Comparison of ENCODE assay signal across 30 cellular contexts in genomic region chr12:32240210-32240609, GRCh38.
DNase-seq lines count a peak whose midpoint lies in the region; FAIRE-seq and TF ChIP-seq lines count a peak whose summit lies in the region.
"Had no signal": no experiment of that assay in that cellular context is flagged by ENCODE, and none has a peak within 500 bp of the region (broad histone marks: within the 10 kb centered on the region; RNA-seq: fewer than 3 reads in every experiment).

No MANE protein-coding gene starts in this region.

- no peak overlapping the region for H3K9ac ChIP-seq in endothelial cell of umbilical vein (replicated peaks; ENCODE audit: extremely low read depth, insufficient read depth, low read length)
- no peak overlapping the region for H3K9ac ChIP-seq in Karpas-422 (ENCODE audit: low read length)

- no peak for TF ChIP-seq CTCF in HEK293 (tag by site-specific recombination; IDR thresholded peaks at IDR 0.05)
- no peak for TF ChIP-seq CTCF in endothelial cell of umbilical vein (IDR thresholded peaks at IDR 0.05; ENCODE audit: extremely low read depth in 1 of 2, insufficient read depth in 1 of 2, low read depth in 1 of 2, low read length in 2 of 2)

- intact Hi-C loops in endothelial cell of umbilical vein (cut with micrococcal nuclease): no loop called here

- H3K9me3 ChIP-seq in HEK293 (ENCODE audit: control insufficient read depth, insufficient read depth, low read depth, low read length): no peaks in the 10 kb centered on the region
- no peaks in the 10 kb centered on the region for H3K9me3 ChIP-seq in endothelial cell of umbilical vein (replicated peaks; ENCODE audit: control insufficient read depth, insufficient read depth, low read length)
- no peaks in the 10 kb centered on the region; the same call in 1 of the 2 replicates for H3K9me3 ChIP-seq in Karpas-422 (ENCODE audit: low read length)
- H3K9me3 ChIP-seq: colonic mucosa, mucosa of descending colon had no signal

- no peak overlapping the region for H3K4me3 Mint-ChIP-seq in activated CD4-positive, alpha-beta memory T cell treated with anti-CD3 and anti-CD28 coated beads, Interleukin-2, amount 10 ng/mL, durations not matched to agents 7 days and 5 days
- H3K4me3 Mint-ChIP-seq: activated CD4-positive, alpha-beta T cell treated with anti-CD3 and anti-CD28 coated beads, Interleukin-2, amount 10 ng/mL, durations not matched to agents 24 days and 14 days; activated naive CD8-positive, alpha-beta T cell; CD8-positive, alpha-beta memory T cell; natural killer cell had no signal

- H3K4me1 ChIP-seq in HEK293 (ENCODE audit: control insufficient read depth, insufficient read depth, low read length) (no peaks in the 10 kb centered on the region), endothelial cell of umbilical vein (ENCODE audit: control insufficient read depth, extremely low read depth, insufficient read depth, low read length) (peaks cover 16% of the 10 kb centered on the region), Karpas-422 (ENCODE audit: low read length) (peaks cover 8% of the 10 kb centered on the region; the same call in 1 of the 2 replicates)
- H3K4me1 ChIP-seq: colonic mucosa, heart left ventricle, lower lobe of right lung, sigmoid colon, tibial artery had no signal

- CTCF ChIA-PET in HEK293 (lab: Yijun Ruan, JAX) (interaction anchor here (0.6 kb wide), 1 partner anchor 65 kb away, joined by 3 read pairs; no protein-coding TSS in a partner anchor), endothelial cell of umbilical vein (lab: Charles Lee) (interaction anchor here (0.7 to 2.0 kb wide), 3 partner anchors 12 to 24 kb away, joined by 3 to 5 read pairs (median 3); no protein-coding TSS in a partner anchor)
- CTCF ChIA-PET in activated CD4-positive, alpha-beta memory T cell treated with anti-CD3 and anti-CD28 coated beads, Interleukin-2, amount 10 ng/mL, durations not matched to agents 7 days and 5 days (lab: Charles Lee): no interaction called here

- no peaks in the 10 kb centered on the region for H3K27me3 ChIP-seq in endothelial cell of umbilical vein (ENCODE audit: control insufficient read depth in 2 of 2, insufficient read depth in 2 of 2, low read length in 2 of 2)
- no peaks in the 10 kb centered on the region for H3K27me3 ChIP-seq in Karpas-422 (ENCODE audit: low read length)
- H3K27me3 ChIP-seq: cardiac muscle cell, colonic mucosa, heart left ventricle, sigmoid colon, tibial artery had no signal

- H3K79me2 ChIP-seq in endothelial cell of umbilical vein (ENCODE audit: control insufficient read depth, insufficient read depth, low read length) (no peaks in the 10 kb centered on the region), Karpas-422 (ENCODE audit: low read length) (peaks cover 46% of the 10 kb centered on the region)

- peaks cover 8% of the 10 kb centered on the region for H3K9me3 Mint-ChIP-seq in activated CD4-positive, alpha-beta memory T cell treated with anti-CD3 and anti-CD28 coated beads, Interleukin-2, amount 10 ng/mL, durations not matched to agents 7 days and 5 days
- H3K9me3 Mint-ChIP-seq: natural killer cell had no signal

- H3K4me1 Mint-ChIP-seq in activated CD4-positive, alpha-beta memory T cell treated with anti-CD3 and anti-CD28 coated beads, Interleukin-2, amount 10 ng/mL, durations not matched to agents 7 days and 5 days: no peaks in the 10 kb centered on the region
- H3K4me1 Mint-ChIP-seq: activated CD4-positive, alpha-beta T cell treated with anti-CD3 and anti-CD28 coated beads, Interleukin-2, amount 10 ng/mL, durations not matched to agents 24 days and 14 days; CD8-positive, alpha-beta memory T cell; natural killer cell had no signal

- H3K4me3 ChIP-seq in HEK293 (ENCODE audit: low read depth, low read length) (no peak overlapping the region), endothelial cell of umbilical vein (replicated peaks in 1 of 3; ENCODE audit: insufficient read depth in 1 of 3, low read depth in 1 of 3, low read length in 3 of 3) (no peak overlapping the region), skeletal muscle cell (ENCODE audit: low read depth, low read length) (no peak overlapping the region), Karpas-422 (ENCODE audit: low read length) (no peak overlapping the region)
- H3K4me3 ChIP-seq: cardiac muscle cell, colonic mucosa, heart left ventricle, K562, lower lobe of right lung, mucosa of descending colon, sigmoid colon, tibial artery had no signal

- H3K27ac ChIP-seq in HEK293 (ENCODE audit: extremely low read depth, low read depth, low read length): no peak overlapping the region
- H3K27ac ChIP-seq in endothelial cell of umbilical vein (ENCODE audit: insufficient read depth, low read depth, low read length): peak overlapping the region; percentile 65
- H3K27ac ChIP-seq in Karpas-422 (ENCODE audit: low read length): no peak overlapping the region
- H3K27ac ChIP-seq: cardiac muscle cell, colonic mucosa, heart left ventricle, lower lobe of right lung, sigmoid colon, tibial artery, VCaP had no signal

- H3K27me3 Mint-ChIP-seq in activated CD4-positive, alpha-beta memory T cell treated with anti-CD3 and anti-CD28 coated beads, Interleukin-2, amount 10 ng/mL, durations not matched to agents 7 days and 5 days: no peaks in the 10 kb centered on the region
- H3K27me3 Mint-ChIP-seq: activated CD4-positive, alpha-beta T cell treated with anti-CD3 and anti-CD28 coated beads, Interleukin-2, amount 10 ng/mL, durations not matched to agents 24 days and 14 days; activated naive CD8-positive, alpha-beta T cell; CD8-positive, alpha-beta memory T cell had no signal

- peaks cover 3% of the 10 kb centered on the region for H3K36me3 Mint-ChIP-seq in activated CD4-positive, alpha-beta memory T cell treated with anti-CD3 and anti-CD28 coated beads, Interleukin-2, amount 10 ng/mL, durations not matched to agents 7 days and 5 days (ENCODE audit: low read depth)
- H3K36me3 Mint-ChIP-seq: natural killer cell had no signal

- H3K36me3 ChIP-seq in HEK293 (ENCODE audit: control insufficient read depth in 2 of 2, insufficient read depth in 1 of 2, low read length in 2 of 2): no peaks in the 10 kb centered on the region
- H3K36me3 ChIP-seq in endothelial cell of umbilical vein (ENCODE audit: control insufficient read depth in 2 of 2, extremely low read depth in 1 of 2, insufficient read depth in 2 of 2, low read length in 2 of 2): no peaks in the 10 kb centered on the region
- 0 out of 2 replicates have a peak, but pooled peaks cover 3% of the 10 kb centered on the region for H3K36me3 ChIP-seq in Karpas-422 (ENCODE audit: insufficient read depth, low read length)
- H3K36me3 ChIP-seq: cardiac muscle cell, colonic mucosa, lower lobe of right lung had no signal

- H3K4me2 ChIP-seq in endothelial cell of umbilical vein (ENCODE audit: insufficient read depth, low read length) (peak overlapping the region; percentile 56), Karpas-422 (ENCODE audit: low read depth, low read length, poor library complexity, severe bottlenecking) (no peak overlapping the region)

- DNase-seq in RPMI7951 (ENCODE audit: low read depth): peak; percentile 9
- peak; percentile 44 for DNase-seq in endothelial cell of umbilical vein (ENCODE audit: low read depth, low spot score)
- peak; percentile 49 for DNase-seq in skeletal muscle cell (ENCODE audit: low read depth)
- no peak for DNase-seq in NCI-H2196 (lab: John Stamatoyannopoulos, UW; ENCODE audit: unreplicated experiment)
- no peak for DNase-seq in Karpas-422
- DNase-seq in activated CD4-positive, alpha-beta memory T cell treated with anti-CD3 and anti-CD28 coated beads, Interleukin-2, amount 10 ng/mL, durations not matched to agents 7 days and 5 days: no peak
- DNase-seq: activated CD4-positive, alpha-beta T cell treated with anti-CD3 and anti-CD28 coated beads, Interleukin-2, amount 10 ng/mL, durations not matched to agents 24 days and 14 days; activated effector memory CD4-positive, alpha-beta T cell treated with anti-CD3 and anti-CD28 coated beads, Interleukin-2, amount 50 U/mL, for 16 hours; activated T-cell treated with anti-CD3 and anti-CD28 coated beads, Interleukin-2, amount 50 U/mL, for 1 hour; CD8-positive, alpha-beta memory T cell; colonic mucosa; effector memory CD4-positive, alpha-beta T cell; heart left ventricle; lower lobe of right lung; MM.1S; mucosa of descending colon; natural killer cell; NCI-H1417; NCI-H2029 treated with DMSO at 0.1 percent for 48 hours; NCI-H748 treated with DMSO at 0.1 percent for 48 hours; sigmoid colon; stimulated activated CD4-positive, alpha-beta T cell treated with anti-CD3 and anti-CD28 coated beads, Interleukin-4, amount 100 ng/mL, for 4 hours; T-helper 9 cell; tibial artery had no signal

- TF ChIP-seq POLR2A in endothelial cell of umbilical vein (IDR thresholded peaks at IDR 0.05; ENCODE audit: low read depth, low read length): no peak

- no TSS peak for BruUV-seq in endothelial cell of umbilical vein (replicated peaks; lab: Mats Ljungman, UMichigan)

- H2AFZ ChIP-seq in endothelial cell of umbilical vein (ENCODE audit: low read depth, low read length) (no peak overlapping the region), Karpas-422 (ENCODE audit: low read length) (no peak overlapping the region)

- H3K9me1 ChIP-seq in endothelial cell of umbilical vein (replicated peaks; ENCODE audit: control insufficient read depth, extremely low read depth, insufficient read depth, low read length): no peaks in the 10 kb centered on the region

- H3K9me2 ChIP-seq in Karpas-422 (replicated peaks; ENCODE audit: insufficient read depth, low read length): no peaks in the 10 kb centered on the region

- dilution Hi-C loops in endothelial cell of umbilical vein (cut with MboI; ENCODE audit: extremely low pct_ligation_motif_present, low sequenced_read_pairs): no loop called here

- POLR2A ChIA-PET in HEK293 (lab: Yijun Ruan, JAX) (no interaction called here), endothelial cell of umbilical vein (lab: Charles Lee) (no interaction called here)
- POLR2A ChIA-PET in activated CD4-positive, alpha-beta memory T cell treated with anti-CD3 and anti-CD28 coated beads, Interleukin-2, amount 10 ng/mL, durations not matched to agents 7 days and 5 days (lab: Charles Lee): no interaction called here

- FAIRE-seq in endothelial cell of umbilical vein (lab: Jason Lieb, UNC): peak; percentile 80
- FAIRE-seq: G401.6, K562 had no signal

- H4K20me1 ChIP-seq in endothelial cell of umbilical vein (replicated peaks; ENCODE audit: control insufficient read depth, extremely low read depth, insufficient read depth, low read length) (no peaks in the 10 kb centered on the region), Karpas-422 (ENCODE audit: insufficient read depth, low read depth, low read length) (no peaks in the 10 kb centered on the region)

- no peak overlapping the region for H3K27ac Mint-ChIP-seq in activated CD4-positive, alpha-beta memory T cell treated with anti-CD3 and anti-CD28 coated beads, Interleukin-2, amount 10 ng/mL, durations not matched to agents 7 days and 5 days
- H3K27ac Mint-ChIP-seq: activated CD4-positive, alpha-beta T cell treated with anti-CD3 and anti-CD28 coated beads, Interleukin-2, amount 10 ng/mL, durations not matched to agents 24 days and 14 days; activated naive CD8-positive, alpha-beta T cell; CD8-positive, alpha-beta memory T cell; natural killer cell had no signal

TF ChIP-seq in endothelial cell of umbilical vein, 7 proteins besides CTCF, POLR2A, EP300 and RAD21 (continues in another document):
- TF ChIP-seq MYC (IDR thresholded peaks at IDR 0.05; ENCODE audit: low read depth, low read length) (no peak), POLR2AphosphoS5 (IDR thresholded peaks at IDR 0.05; ENCODE audit: insufficient read depth, low read depth, low read length) (peak; percentile 60)

Comparison
In these comparisons a context has a peak if more than half of its experiments do, and no peak if none do; other contexts are left out.
1. DNase-seq: peak in RPMI7951 (single experiment), endothelial cell of umbilical vein (single experiment) and skeletal muscle cell (single experiment); none in NCI-H2196 (single experiment), Karpas-422 (single experiment) and activated CD4-positive, alpha-beta memory T cell treated with anti-CD3 and anti-CD28 coated beads, Interleukin-2, amount 10 ng/mL, durations not matched to agents 7 days and 5 days (single experiment).